8 cellular contexts compared by ENCODE assay signal in the genomic region with DNA sequence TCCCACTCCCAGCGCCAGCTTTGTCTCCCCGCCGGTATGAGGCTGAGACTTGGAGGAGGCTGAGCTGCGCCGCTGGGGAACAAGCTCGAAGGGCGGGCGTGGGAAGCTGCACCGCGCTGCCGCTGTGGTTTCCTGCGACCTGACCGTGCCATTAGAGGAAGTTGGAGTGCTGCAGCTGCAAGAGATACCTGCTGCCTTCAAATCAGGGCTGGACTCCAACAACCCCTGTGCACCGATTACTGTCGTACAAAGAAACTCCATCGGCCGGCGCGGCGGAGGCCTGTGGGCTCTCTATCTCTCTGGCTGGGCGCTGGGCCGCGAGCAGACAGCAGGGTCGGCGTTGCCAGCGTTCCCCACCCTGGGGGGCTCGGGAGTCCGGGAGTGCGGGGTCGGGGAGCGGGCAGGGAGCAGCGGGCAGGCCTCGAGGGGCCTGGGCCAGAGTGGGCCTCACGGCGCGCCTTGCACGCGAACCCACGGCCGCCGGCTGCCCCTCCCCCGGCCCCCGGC. TPM values are rescaled to one million over a fixed set of nuclear protein-coding genes. Genes with fewer than 3 reads are reported as not detected.
DNase-seq lines count a peak whose midpoint lies in the region; ATAC-seq, FAIRE-seq and TF ChIP-seq lines count a peak whose summit lies in the region.

No MANE protein-coding gene starts in this region.

- H3K27me3 ChIP-seq in SJSA1 (replicated peaks): no peaks in the 10 kb centered on the region
- H3K27me3 ChIP-seq in pancreas: no peaks in the 10 kb centered on the region
- H3K27me3 ChIP-seq in transverse colon: no peaks in the 10 kb centered on the region

- 0 to 1% methylated on average over 37 to 43 of the region's 43 CpGs for WGBS in pancreas, 2 donors
- 0% methylated on average over 38 of the region's 43 CpGs; no CpG with 5 or more reads in 1 of the 2 donors for WGBS in transverse colon (ENCODE audit: low coverage in 1 of 2), 2 donors

- no peak for FAIRE-seq in pancreas (lab: Jason Lieb, UNC)

- peaks cover 16% of the 10 kb centered on the region for H3K36me3 Mint-ChIP-seq in activated naive CD4-positive, alpha-beta T cell treated with anti-CD3 and anti-CD28 coated beads, Interleukin-2, amount 10 ng/mL, durations not matched to agents 7 days and 5 days
- no peaks in the 10 kb centered on the region for H3K36me3 Mint-ChIP-seq in glutamatergic neuron (ENCODE audit: unreplicated experiment)

- peak overlapping the region; percentile 79 for H3K4me3 Mint-ChIP-seq in activated naive CD4-positive, alpha-beta T cell treated with anti-CD3 and anti-CD28 coated beads, Interleukin-2, amount 10 ng/mL, durations not matched to agents 7 days and 5 days
- H3K4me3 Mint-ChIP-seq in glutamatergic neuron (ENCODE audit: unreplicated experiment): peak overlapping the region; percentile 96

- peak; percentile 51 for TF ChIP-seq POLR2A in transverse colon (IDR thresholded peaks at IDR 0.05)

- H3K36me3 ChIP-seq in SJSA1 (peaks cover 28% of the 10 kb centered on the region), pancreas (no peaks in the 10 kb centered on the region), transverse colon (no peaks in the 10 kb centered on the region)

- peak overlapping the region; percentile 98 for H3K27ac ChIP-seq in SJSA1
- peak overlapping the region; percentile 94 to 99 (median 98) for H3K27ac ChIP-seq in pancreas
- H3K27ac ChIP-seq in transverse colon: peak overlapping the region; percentile 97 to 100 (median 99)

- H3K9me3 ChIP-seq in SJSA1 (replicated peaks): no peaks in the 10 kb centered on the region
- H3K9me3 ChIP-seq in pancreas: no peaks in the 10 kb centered on the region
- no peaks in the 10 kb centered on the region for H3K9me3 ChIP-seq in transverse colon

- intact Hi-C loops in pancreas (cut with DNase I) (no loop called here), transverse colon (cut with DNase I; ENCODE audit: low total_unique reads) (loop anchor here (10.0 kb wide), 1 partner anchor 220 kb away; a partner anchor contains a TSS)

- H3K4me3 ChIP-seq in SJSA1 (peak overlapping the region; percentile 99), pancreas (peak overlapping the region; percentile 78 to 91 (median 90)), transverse colon (peak overlapping the region; percentile 68 to 89 (median 82))

- in situ Hi-C loops in KBM-7 (cut with MboI; ENCODE audit: low pct_unique_long_range_greater_than_20kb, low sequenced_read_pairs): no loop called here
- in situ Hi-C loops in transverse colon (cut with MboI; ENCODE audit: low pct_ligation_motif_present in 1 of 4, low pct_unique_long_range_greater_than_20kb in 1 of 4, low sequenced_read_pairs in 3 of 4): loop anchor here in 2 of 4 donors (10.0 to 25.0 kb wide), 2 partner anchors 112 to 220 kb away; a partner anchor contains a TSS

- TF ChIP-seq CTCF in glutamatergic neuron (IDR thresholded peaks at IDR 0.05; ENCODE audit: partially characterized antibody, unreplicated experiment): no peak
- no peak for TF ChIP-seq CTCF in pancreas (IDR thresholded peaks at IDR 0.05)
- no peak for TF ChIP-seq CTCF in transverse colon (IDR thresholded peaks at IDR 0.05)

- no peak for TF ChIP-seq EP300 in transverse colon (IDR thresholded peaks at IDR 0.05; ENCODE audit: low read depth)

- H3K4me1 ChIP-seq in SJSA1 (replicated peaks) (peaks cover 26% of the 10 kb centered on the region), pancreas (peaks cover 5 to 14% (median 13%) of the 10 kb centered on the region in 3 donors), transverse colon (peaks cover 6 to 38% (median 12%) of the 10 kb centered on the region in 4 donors)

- no peaks in the 10 kb centered on the region for H3K9me3 Mint-ChIP-seq in activated naive CD4-positive, alpha-beta T cell treated with anti-CD3 and anti-CD28 coated beads, Interleukin-2, amount 10 ng/mL, durations not matched to agents 7 days and 5 days
- H3K9me3 Mint-ChIP-seq in glutamatergic neuron (ENCODE audit: unreplicated experiment): peaks cover 12% of the 10 kb centered on the region

- peaks cover 28% of the 10 kb centered on the region for H3K4me1 Mint-ChIP-seq in activated naive CD4-positive, alpha-beta T cell treated with anti-CD3 and anti-CD28 coated beads, Interleukin-2, amount 10 ng/mL, durations not matched to agents 7 days and 5 days
- peaks cover 9% of the 10 kb centered on the region for H3K4me1 Mint-ChIP-seq in glutamatergic neuron (ENCODE audit: low read depth, unreplicated experiment)

- ATAC-seq in GM21619 (IDR thresholded peaks at IDR 0.05; ENCODE audit: unreplicated experiment) (peak; percentile 53), pancreas (peak; percentile 29 to 56 (median 50))

- peak overlapping the region; percentile 95 for H3K27ac Mint-ChIP-seq in activated naive CD4-positive, alpha-beta T cell treated with anti-CD3 and anti-CD28 coated beads, Interleukin-2, amount 10 ng/mL, durations not matched to agents 7 days and 5 days
- peak overlapping the region; percentile 100 for H3K27ac Mint-ChIP-seq in glutamatergic neuron (ENCODE audit: unreplicated experiment)

- peaks cover 19% of the 10 kb centered on the region for H3K27me3 Mint-ChIP-seq in activated naive CD4-positive, alpha-beta T cell treated with anti-CD3 and anti-CD28 coated beads, Interleukin-2, amount 10 ng/mL, durations not matched to agents 7 days and 5 days
- peaks cover 11% of the 10 kb centered on the region for H3K27me3 Mint-ChIP-seq in glutamatergic neuron (ENCODE audit: unreplicated experiment)

- peak; percentile 88 for DNase-seq in Daoy (ENCODE audit: low read depth)
- peak; percentile 95 for DNase-seq in KBM-7
- peak; percentile 65 to 84 for DNase-seq in SJSA1 (ENCODE audit: low read depth in 1 of 2, low spot score in 2 of 2)
- DNase-seq in activated naive CD4-positive, alpha-beta T cell treated with anti-CD3 and anti-CD28 coated beads, Interleukin-2, amount 10 ng/mL, durations not matched to agents 7 days and 5 days: peak; percentile 81
- DNase-seq in glutamatergic neuron: peak; percentile 61
- peak in 5 of 6 donors; percentile 62 to 88 (median 77) for DNase-seq in pancreas
- DNase-seq in transverse colon: peak; percentile 82

- CTCF ChIA-PET in activated naive CD4-positive, alpha-beta T cell treated with anti-CD3 and anti-CD28 coated beads, Interleukin-2, amount 10 ng/mL, durations not matched to agents 7 days and 5 days (lab: Charles Lee): interaction anchor here (1.2 to 2.2 kb wide), 2 partner anchors 121 to 164 kb away, joined by 3 to 9 read pairs; no protein-coding TSS in a partner anchor

RNA-seq across cellular contexts. Expression of a gene that starts 1.2 kb away (rescaled TPM):
- 48.6 and 61.0 TPM in 2 replicates for total RNA-seq in Daoy (2014; rRNA removed; shearing (Covaris generic))
- total RNA-seq in SJSA1 (2014; rRNA removed; shearing (Covaris generic)): 118 and 122 TPM in 2 replicates
- total RNA-seq in glutamatergic neuron (ENCODE audit: unreplicated experiment) (67.7 TPM), pancreas (10 to 100 TPM; 22.3 to 41.0 (median 27.9) TPM), transverse colon (100 to 1,000 TPM in 3 of 4 donors, 10 to 100 TPM in 1; 54.9 to 134 (median 109) TPM)
- polyA plus RNA-seq in pancreas: 10 to 100 TPM in 1 of 2 donors, 1 to 10 TPM in 1; 7.8 to 11.1 TPM

Comparison
In these comparisons a context has a peak if more than half of its experiments do, and no peak if none do; other contexts are left out.
1. Peak in every context shown above with its lines: DNase-seq, ATAC-seq, H3K4me3 ChIP-seq and H3K27ac ChIP-seq.